In the genomic region with DNA sequence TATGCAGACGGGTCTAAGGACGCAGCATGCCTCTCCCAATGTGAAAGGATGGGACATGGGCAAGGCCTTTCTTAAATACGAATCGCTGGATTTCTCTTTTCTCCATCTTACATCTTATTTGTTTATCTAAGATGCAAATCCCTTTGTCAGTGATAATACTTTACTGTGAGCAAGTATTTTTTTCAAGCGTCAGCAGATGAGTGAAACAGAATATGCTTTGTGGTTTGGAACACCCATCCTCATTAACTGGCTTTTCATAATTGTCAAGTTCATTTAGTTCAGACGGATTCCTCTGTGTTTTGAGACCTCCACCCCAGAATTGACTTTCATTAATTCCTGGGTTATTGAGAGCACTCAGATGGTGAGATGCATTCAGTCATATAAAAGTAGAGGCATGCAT, we compare ENCODE assay signal across 24 cellular contexts.
DNase-seq lines count a peak whose midpoint lies in the region; ATAC-seq lines count a peak whose summit lies in the region.
"Had no signal": no experiment of that assay in that cellular context is flagged by ENCODE, and none has a peak within 500 bp of the region (broad histone marks: within the 10 kb centered on the region; RNA-seq: fewer than 3 reads in every experiment).

No MANE protein-coding gene starts in this region.

- CTCF ChIA-PET in activated CD4-positive, alpha-beta memory T cell treated with anti-CD3 and anti-CD28 coated beads, Interleukin-2, amount 10 ng/mL, durations not matched to agents 7 days and 5 days (lab: Charles Lee) = no interaction called here
- CTCF ChIA-PET in activated CD4-positive, alpha-beta memory T cell treated with anti-CD3 and anti-CD28 coated beads for 36 hours (lab: Charles Lee) = no interaction called here

- POLR2A ChIA-PET in activated CD4-positive, alpha-beta memory T cell treated with anti-CD3 and anti-CD28 coated beads, Interleukin-2, amount 10 ng/mL, durations not matched to agents 7 days and 5 days (lab: Charles Lee) = no interaction called here
- POLR2A ChIA-PET in activated CD4-positive, alpha-beta memory T cell treated with anti-CD3 and anti-CD28 coated beads for 36 hours (lab: Charles Lee) = interaction anchor here (0.7 kb wide), 1 partner anchor 60 kb away, joined by 3 read pairs; no protein-coding TSS in a partner anchor

- no peaks in the 10 kb centered on the region for H3K36me3 Mint-ChIP-seq in activated CD4-positive, alpha-beta memory T cell treated with anti-CD3 and anti-CD28 coated beads, Interleukin-2, amount 10 ng/mL, durations not matched to agents 7 days and 5 days (ENCODE audit: low read depth)
- no peaks in the 10 kb centered on the region for H3K36me3 Mint-ChIP-seq in activated CD4-positive, alpha-beta memory T cell treated with anti-CD3 and anti-CD28 coated beads for 36 hours
- peaks cover 2% of the 10 kb centered on the region for H3K36me3 Mint-ChIP-seq in T-helper 17 cell (ENCODE audit: low read depth)
- H3K36me3 Mint-ChIP-seq: CD14-positive monocyte; naive thymus-derived CD4-positive, alpha-beta T cell; stimulated activated memory B cell treated with anti-CD40 and anti-IgM and Interleukin-4, amounts not matched to agents 10 μg/mL and 1 μg/mL and 100 μg/mL, for 72 hours had no signal

- H3K4me1 Mint-ChIP-seq in activated CD4-positive, alpha-beta memory T cell treated with anti-CD3 and anti-CD28 coated beads, Interleukin-2, amount 10 ng/mL, durations not matched to agents 7 days and 5 days = peaks cover 13% of the 10 kb centered on the region
- peaks cover 10% of the 10 kb centered on the region for H3K4me1 Mint-ChIP-seq in activated CD4-positive, alpha-beta memory T cell treated with anti-CD3 and anti-CD28 coated beads for 36 hours (ENCODE audit: low read depth)
- peaks cover 2% of the 10 kb centered on the region for H3K4me1 Mint-ChIP-seq in T-helper 17 cell
- H3K4me1 Mint-ChIP-seq: CD14-positive monocyte; stimulated activated memory B cell treated with anti-CD40 and anti-IgM and Interleukin-4, amounts not matched to agents 10 μg/mL and 1 μg/mL and 100 μg/mL, for 72 hours had no signal

- no peaks in the 10 kb centered on the region for H3K27me3 Mint-ChIP-seq in activated CD4-positive, alpha-beta memory T cell treated with anti-CD3 and anti-CD28 coated beads, Interleukin-2, amount 10 ng/mL, durations not matched to agents 7 days and 5 days
- H3K27me3 Mint-ChIP-seq in activated CD4-positive, alpha-beta memory T cell treated with anti-CD3 and anti-CD28 coated beads for 36 hours = peaks cover 1% of the 10 kb centered on the region
- peaks cover 34% of the 10 kb centered on the region for H3K27me3 Mint-ChIP-seq in T-helper 17 cell

- H3K27ac Mint-ChIP-seq in activated CD4-positive, alpha-beta memory T cell treated with anti-CD3 and anti-CD28 coated beads, Interleukin-2, amount 10 ng/mL, durations not matched to agents 7 days and 5 days = peak overlapping the region; percentile 7
- no peak overlapping the region for H3K27ac Mint-ChIP-seq in activated CD4-positive, alpha-beta memory T cell treated with anti-CD3 and anti-CD28 coated beads for 36 hours
- H3K27ac Mint-ChIP-seq in T-helper 17 cell = no peak overlapping the region
- H3K27ac Mint-ChIP-seq: activated naive CD4-positive, alpha-beta T cell treated with anti-CD3 and anti-CD28 coated beads for 36 hours; naive thymus-derived CD4-positive, alpha-beta T cell; stimulated activated memory B cell treated with anti-CD40 and anti-IgM and Interleukin-4, amounts not matched to agents 10 μg/mL and 1 μg/mL and 100 μg/mL, for 72 hours had no signal

- intact Hi-C loops in activated CD4-positive, alpha-beta memory T cell treated with anti-CD3 and anti-CD28 coated beads for 36 hours (cut with micrococcal nuclease) = loop anchor here (2.0 kb wide), 1 partner anchor 147 kb away; no protein-coding TSS in a partner anchor

- ATAC-seq in HG03175 (IDR thresholded peaks at IDR 0.05; ENCODE audit: unreplicated experiment) = peak; percentile 16
- ATAC-seq in T-helper 17 cell = no peak
- no peak for ATAC-seq in HG03045 (IDR thresholded peaks at IDR 0.05; ENCODE audit: unreplicated experiment)
- ATAC-seq: heart left ventricle; K562; naive thymus-derived CD4-positive, alpha-beta T cell; stimulated activated memory B cell treated with anti-CD40 and anti-IgM and Interleukin-4, amounts not matched to agents 10 μg/mL and 1 μg/mL and 100 μg/mL, for 72 hours had no signal

- H3K4me3 Mint-ChIP-seq in activated CD4-positive, alpha-beta memory T cell treated with anti-CD3 and anti-CD28 coated beads, Interleukin-2, amount 10 ng/mL, durations not matched to agents 7 days and 5 days = peak overlapping the region; percentile 22
- no peak overlapping the region for H3K4me3 Mint-ChIP-seq in activated CD4-positive, alpha-beta memory T cell treated with anti-CD3 and anti-CD28 coated beads for 36 hours
- peak overlapping the region; percentile 41 for H3K4me3 Mint-ChIP-seq in T-helper 17 cell
- H3K4me3 Mint-ChIP-seq: activated naive CD4-positive, alpha-beta T cell treated with anti-CD3 and anti-CD28 coated beads for 36 hours; CD14-positive monocyte; stimulated activated memory B cell treated with anti-CD40 and anti-IgM and Interleukin-4, amounts not matched to agents 10 μg/mL and 1 μg/mL and 100 μg/mL, for 72 hours had no signal

- no peak for DNase-seq in activated CD4-positive, alpha-beta memory T cell treated with anti-CD3 and anti-CD28 coated beads, Interleukin-2, amount 10 ng/mL, durations not matched to agents 7 days and 5 days
- no peak for DNase-seq in activated CD4-positive, alpha-beta memory T cell treated with anti-CD3 and anti-CD28 coated beads for 36 hours
- no peak for DNase-seq in T-helper 17 cell
- no peak for DNase-seq in activated CD4-positive, alpha-beta T cell treated with anti-CD3 and anti-CD28 coated beads, Interleukin-2, amount 50 U/mL, for 4 hours
- no peak for DNase-seq in epidermal melanocyte (ENCODE audit: insufficient read length, low spot score)
- no peak for DNase-seq in EL
- DNase-seq: activated CD4-positive, alpha-beta T cell treated with anti-CD3 and anti-CD28 coated beads for 1 hour; activated CD8-positive, alpha-beta memory T cell treated with anti-CD3 and anti-CD28 coated beads, Interleukin-2, amount 50 U/mL, for 48 hours; activated naive CD4-positive, alpha-beta T cell treated with anti-CD3 and anti-CD28 coated beads for 36 hours; cortex of kidney; heart left ventricle; naive thymus-derived CD4-positive, alpha-beta T cell; NCI-H1105 treated with DMSO at 0.1 percent for 48 hours; NK-92 treated with Interleukin-12 subunit alpha and Interleukin-12 subunit beta, amount 100 ng/mL, for 24 hours; SHP77; stimulated activated CD4-positive, alpha-beta T cell treated with anti-CD3 and anti-CD28 coated beads, Interleukin-12 subunit alpha, Interleukin-12 subunit beta, amount 100 ng/mL, for 4 hours; T1000 had no signal

- no peaks in the 10 kb centered on the region for H3K9me3 Mint-ChIP-seq in activated CD4-positive, alpha-beta memory T cell treated with anti-CD3 and anti-CD28 coated beads, Interleukin-2, amount 10 ng/mL, durations not matched to agents 7 days and 5 days
- H3K9me3 Mint-ChIP-seq in activated CD4-positive, alpha-beta memory T cell treated with anti-CD3 and anti-CD28 coated beads for 36 hours = no peaks in the 10 kb centered on the region
- H3K9me3 Mint-ChIP-seq: activated naive CD4-positive, alpha-beta T cell treated with anti-CD3 and anti-CD28 coated beads for 36 hours; naive thymus-derived CD4-positive, alpha-beta T cell; stimulated activated memory B cell treated with anti-CD40 and anti-IgM and Interleukin-4, amounts not matched to agents 10 μg/mL and 1 μg/mL and 100 μg/mL, for 72 hours had no signal

- H3K9me3 ChIP-seq in T-helper 17 cell (ENCODE audit: control insufficient read depth, low read length, poor library complexity, severe bottlenecking) = no peaks in the 10 kb centered on the region
- H3K9me3 ChIP-seq: HAP-1, heart left ventricle, tibial nerve had no signal
